1 cellular context compared by ENCODE assay signal in the genomic region with DNA sequence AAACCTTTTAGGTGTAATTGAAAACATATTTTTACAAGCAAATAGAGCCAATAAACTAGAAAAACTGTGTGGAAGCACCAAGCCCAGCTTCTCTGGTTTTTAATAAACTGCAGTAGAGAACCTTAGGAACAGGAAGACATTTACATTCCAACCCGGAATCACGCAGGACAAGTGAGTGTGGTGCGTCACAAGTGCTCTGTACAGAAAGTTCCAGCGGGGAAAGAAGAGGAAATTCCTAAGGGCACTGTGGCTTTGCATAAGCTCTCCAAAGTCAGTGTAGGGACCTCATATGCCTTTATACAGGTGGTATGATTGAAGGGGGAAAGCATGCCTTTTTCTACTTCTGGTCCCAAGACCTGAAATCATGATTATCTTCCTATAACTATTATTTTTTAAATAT.
TF ChIP-seq lines count a peak whose summit lies in the region.

No MANE protein-coding gene starts in this region.

TF ChIP-seq in SK-N-SH treated with all-trans-retinoic acid at 6 μM for 48 hours, 23 proteins besides CTCF, POLR2A, EP300 and RAD21 (continued from another document):
- TF ChIP-seq TSHZ2 (CRISPR knock-in tag; IDR thresholded peaks at IDR 0.05) (no peak), ESRRG (CRISPR knock-in tag; IDR thresholded peaks at IDR 0.05) (no peak), POU6F1 (CRISPR knock-in tag; IDR thresholded peaks at IDR 0.05; ENCODE audit: borderline replicate concordance, low read depth) (no peak), RARB (CRISPR knock-in tag; IDR thresholded peaks at IDR 0.05) (no peak)
